Comparison of ENCODE assay signal across 28 cellular contexts in the genomic region with DNA sequence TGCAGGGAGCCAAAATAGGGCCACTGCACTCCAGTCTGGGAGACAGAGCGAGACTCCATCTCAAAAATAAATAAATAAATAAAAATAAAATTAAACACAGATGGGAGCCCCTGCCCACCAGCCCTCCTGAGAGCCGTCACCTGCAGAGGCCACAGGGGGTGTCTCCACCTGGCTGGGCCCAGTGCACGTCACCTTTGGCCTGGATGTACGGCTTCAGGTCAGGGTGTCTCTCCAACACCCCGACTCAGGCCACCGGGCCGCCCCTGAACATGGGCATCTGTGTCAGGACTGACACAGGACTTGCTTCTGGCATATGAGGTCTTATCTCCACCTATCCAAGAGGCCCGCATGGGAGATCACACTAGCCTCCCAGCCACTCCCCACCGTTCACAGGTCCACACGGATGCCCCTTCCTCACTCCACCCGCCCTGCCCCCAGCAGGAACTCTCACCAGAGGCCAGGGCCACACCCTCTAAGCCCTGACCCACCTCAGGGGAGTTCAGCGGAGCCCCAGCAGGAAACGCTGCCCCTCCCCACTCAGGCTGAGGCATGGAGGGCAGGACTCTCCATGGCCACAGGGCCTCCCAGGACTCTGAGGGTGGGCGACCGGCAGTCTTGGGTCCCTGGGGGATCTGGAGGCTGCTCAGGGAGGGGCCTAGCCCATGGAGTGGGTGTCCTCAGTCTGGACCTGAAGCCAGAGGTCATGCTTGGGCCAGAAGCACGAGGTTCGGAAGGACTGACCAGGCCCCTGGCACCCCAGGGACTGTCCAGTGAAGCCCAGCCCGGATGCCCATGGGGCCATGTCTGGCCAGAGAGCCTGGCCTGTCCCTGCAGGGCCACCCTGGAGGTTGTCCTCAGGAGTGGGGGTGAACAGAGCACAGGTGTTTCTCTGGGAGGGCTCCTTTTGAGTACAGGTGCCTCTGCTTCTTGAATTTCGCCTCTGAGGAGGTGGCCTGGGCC. TPM values are rescaled to one million over a fixed set of nuclear protein-coding genes. Genes with fewer than 3 reads are reported as not detected.
"Had no signal": no experiment of that assay in that cellular context is flagged by ENCODE, and none has a peak within 500 bp of the region (broad histone marks: within the 10 kb centered on the region; RNA-seq: fewer than 3 reads in every experiment).

No MANE protein-coding gene starts in this region.

- H3K27me3 ChIP-seq: ascending aorta, pancreas, vagina had no signal

- H3K27ac ChIP-seq: ascending aorta, brain microvascular endothelial cell, dorsolateral prefrontal cortex, esophagus squamous epithelium, gastrocnemius medialis, pancreas, thoracic aorta, vagina had no signal

- FAIRE-seq: colon, endothelial cell of umbilical vein, islet of Langerhans, pancreas had no signal

- H3K4me3 Mint-ChIP-seq: activated CD4-positive, alpha-beta T cell treated with anti-CD3 and anti-CD28 coated beads, Interleukin-2, amount 10 ng/mL, durations not matched to agents 7 days and 5 days; activated CD8-positive, alpha-beta T cell treated with anti-CD3 and anti-CD28 coated beads, Interleukin-2, amount 10 ng/mL, durations not matched to agents 7 days and 5 days; activated naive CD4-positive, alpha-beta T cell treated with anti-CD3 and anti-CD28 coated beads, Interleukin-2, amount 50 U/mL, for 24 hours; activated T-helper 1 cell treated with anti-CD3 and anti-CD28 coated beads, Interleukin-12 subunit alpha, Interleukin-12 subunit beta, Interleukin-2, Interleukin-4 antibody, amounts not matched to agents 30 ng/mL and 10 ng/mL and 1 ng/mL, durations not matched to agents 14 hours and 24 hours and 36 hours; effector memory CD8-positive, alpha-beta T cell; mesothelial cell of epicardium; nephron; type B pancreatic cell had no signal

- H3K27me3 Mint-ChIP-seq: activated CD4-positive, alpha-beta T cell treated with anti-CD3 and anti-CD28 coated beads, Interleukin-2, amount 10 ng/mL, durations not matched to agents 7 days and 5 days; activated naive CD4-positive, alpha-beta T cell treated with anti-CD3 and anti-CD28 coated beads, Interleukin-2, amount 50 U/mL, for 24 hours; type B pancreatic cell had no signal

- H3K27ac Mint-ChIP-seq: activated CD4-positive, alpha-beta T cell treated with anti-CD3 and anti-CD28 coated beads, Interleukin-2, amount 10 ng/mL, durations not matched to agents 7 days and 5 days; activated CD8-positive, alpha-beta T cell treated with anti-CD3 and anti-CD28 coated beads, Interleukin-2, amount 10 ng/mL, durations not matched to agents 7 days and 5 days; activated naive CD4-positive, alpha-beta T cell treated with anti-CD3 and anti-CD28 coated beads, Interleukin-2, amount 50 U/mL, for 24 hours; activated T-helper 1 cell treated with anti-CD3 and anti-CD28 coated beads, Interleukin-12 subunit alpha, Interleukin-12 subunit beta, Interleukin-2, Interleukin-4 antibody, amounts not matched to agents 30 ng/mL and 10 ng/mL and 1 ng/mL, durations not matched to agents 14 hours and 24 hours and 36 hours; effector memory CD8-positive, alpha-beta T cell; mesothelial cell of epicardium; nephron; type B pancreatic cell had no signal

- ATAC-seq: activated CD4-positive, CD25-positive, alpha-beta regulatory T cell treated with anti-CD3 and anti-CD28 coated beads, Interleukin-2, amount 50 U/mL, for 24 hours; activated CD8-positive, alpha-beta T cell treated with anti-CD3 and anti-CD28 coated beads, Interleukin-2, amount 10 ng/mL, durations not matched to agents 7 days and 5 days; effector memory CD8-positive, alpha-beta T cell; gastrocnemius medialis had no signal

- H3K4me1 Mint-ChIP-seq: activated CD4-positive, alpha-beta T cell treated with anti-CD3 and anti-CD28 coated beads, Interleukin-2, amount 10 ng/mL, durations not matched to agents 7 days and 5 days; activated naive CD4-positive, alpha-beta T cell treated with anti-CD3 and anti-CD28 coated beads, Interleukin-2, amount 50 U/mL, for 24 hours; nephron had no signal

- H3K36me3 Mint-ChIP-seq: activated naive CD4-positive, alpha-beta T cell treated with anti-CD3 and anti-CD28 coated beads, Interleukin-2, amount 50 U/mL, for 24 hours; mesothelial cell of epicardium; type B pancreatic cell had no signal

- H3K36me3 ChIP-seq: ascending aorta, brain microvascular endothelial cell, esophagus squamous epithelium, gastrocnemius medialis, pancreas, thoracic aorta, vagina had no signal

- H3K4me3 ChIP-seq: ascending aorta, dorsolateral prefrontal cortex, esophagus squamous epithelium, gastrocnemius medialis, pancreas, thoracic aorta, vagina had no signal

- H3K9me3 ChIP-seq: ascending aorta, esophagus squamous epithelium, gastrocnemius medialis, pancreas, thoracic aorta, vagina had no signal

- H3K9me3 Mint-ChIP-seq: activated CD4-positive, alpha-beta T cell treated with anti-CD3 and anti-CD28 coated beads, Interleukin-2, amount 10 ng/mL, durations not matched to agents 7 days and 5 days; activated naive CD4-positive, alpha-beta T cell treated with anti-CD3 and anti-CD28 coated beads, Interleukin-2, amount 50 U/mL, for 24 hours; activated T-helper 1 cell treated with anti-CD3 and anti-CD28 coated beads, Interleukin-12 subunit alpha, Interleukin-12 subunit beta, Interleukin-2, Interleukin-4 antibody, amounts not matched to agents 30 ng/mL and 10 ng/mL and 1 ng/mL, durations not matched to agents 14 hours and 24 hours and 36 hours; effector memory CD8-positive, alpha-beta T cell; type B pancreatic cell had no signal

- H3K4me1 ChIP-seq: ascending aorta, pancreas had no signal

- DNase-seq: activated CD4-positive, alpha-beta T cell treated with anti-CD3 and anti-CD28 coated beads, Interleukin-2, amount 10 ng/mL, durations not matched to agents 7 days and 5 days; activated CD8-positive, alpha-beta T cell treated with anti-CD3 and anti-CD28 coated beads, Interleukin-2, amount 10 ng/mL, durations not matched to agents 7 days and 5 days; activated gamma-delta T cell treated with Interleukin-2 at 50 U/mL for 16 hours; brain microvascular endothelial cell; central memory CD4-positive, alpha-beta T cell; dorsolateral prefrontal cortex; effector memory CD8-positive, alpha-beta T cell; esophagus squamous epithelium; gastrocnemius medialis; head of caudate nucleus; stimulated activated CD4-positive, alpha-beta T cell treated with anti-CD3 and anti-CD28 coated beads, Interleukin-4, amount 100 ng/mL, for 1 hour; stimulated activated naive CD4-positive, alpha-beta T cell treated with Interleukin-2 at 50 U/mL for 16 hours had no signal

RNA-seq across cellular contexts. Expression of a gene that starts 1.6 kb away (rescaled TPM):
- total RNA-seq: activated CD4-positive, alpha-beta T cell treated with anti-CD3 and anti-CD28 coated beads, Interleukin-2, amount 10 ng/mL, durations not matched to agents 7 days and 5 days; activated CD8-positive, alpha-beta T cell treated with anti-CD3 and anti-CD28 coated beads, Interleukin-2, amount 10 ng/mL, durations not matched to agents 7 days and 5 days; activated T-helper 1 cell treated with anti-CD3 and anti-CD28 coated beads, Interleukin-12 subunit alpha, Interleukin-12 subunit beta, Interleukin-2, Interleukin-4 antibody, amounts not matched to agents 30 ng/mL and 10 ng/mL and 1 ng/mL, durations not matched to agents 14 hours and 24 hours and 36 hours; endothelial cell of umbilical vein; esophagus squamous epithelium; lung microvascular endothelial cell; pulmonary artery endothelial cell; T-helper 2 cell treated with Interferon-gamma antibody and Interleukin-4, amounts not matched to agents 100 ng/mL and 5 ng/mL, for 36 hours; thoracic aorta had no signal
- polyA plus RNA-seq: endothelial cell of umbilical vein had no signal

RNA-seq across cellular contexts. Expression of a gene that starts 8.5 kb away (rescaled TPM):
- total RNA-seq: activated CD4-positive, alpha-beta T cell treated with anti-CD3 and anti-CD28 coated beads, Interleukin-2, amount 10 ng/mL, durations not matched to agents 7 days and 5 days; activated CD8-positive, alpha-beta T cell treated with anti-CD3 and anti-CD28 coated beads, Interleukin-2, amount 10 ng/mL, durations not matched to agents 7 days and 5 days; activated T-helper 1 cell treated with anti-CD3 and anti-CD28 coated beads, Interleukin-12 subunit alpha, Interleukin-12 subunit beta, Interleukin-2, Interleukin-4 antibody, amounts not matched to agents 30 ng/mL and 10 ng/mL and 1 ng/mL, durations not matched to agents 14 hours and 24 hours and 36 hours; ascending aorta; endothelial cell of umbilical vein; gastrocnemius medialis; lung microvascular endothelial cell; pulmonary artery endothelial cell; T-helper 2 cell treated with Interferon-gamma antibody and Interleukin-4, amounts not matched to agents 100 ng/mL and 5 ng/mL, for 36 hours; thoracic aorta had no signal
- polyA plus RNA-seq: endothelial cell of umbilical vein had no signal

RNA-seq across cellular contexts. Expression of a gene that starts 35.9 kb away (rescaled TPM):
- total RNA-seq: activated CD4-positive, alpha-beta T cell treated with anti-CD3 and anti-CD28 coated beads, Interleukin-2, amount 10 ng/mL, durations not matched to agents 7 days and 5 days; activated CD8-positive, alpha-beta T cell treated with anti-CD3 and anti-CD28 coated beads, Interleukin-2, amount 10 ng/mL, durations not matched to agents 7 days and 5 days; activated T-helper 1 cell treated with anti-CD3 and anti-CD28 coated beads, Interleukin-12 subunit alpha, Interleukin-12 subunit beta, Interleukin-2, Interleukin-4 antibody, amounts not matched to agents 30 ng/mL and 10 ng/mL and 1 ng/mL, durations not matched to agents 14 hours and 24 hours and 36 hours; ascending aorta; endothelial cell of umbilical vein; esophagus squamous epithelium; lung microvascular endothelial cell; mesothelial cell of epicardium; pulmonary artery endothelial cell; T-helper 2 cell treated with Interferon-gamma antibody and Interleukin-4, amounts not matched to agents 100 ng/mL and 5 ng/mL, for 36 hours; thoracic aorta; vagina had no signal
- polyA plus RNA-seq: endothelial cell of umbilical vein had no signal
